In the genomic region with DNA sequence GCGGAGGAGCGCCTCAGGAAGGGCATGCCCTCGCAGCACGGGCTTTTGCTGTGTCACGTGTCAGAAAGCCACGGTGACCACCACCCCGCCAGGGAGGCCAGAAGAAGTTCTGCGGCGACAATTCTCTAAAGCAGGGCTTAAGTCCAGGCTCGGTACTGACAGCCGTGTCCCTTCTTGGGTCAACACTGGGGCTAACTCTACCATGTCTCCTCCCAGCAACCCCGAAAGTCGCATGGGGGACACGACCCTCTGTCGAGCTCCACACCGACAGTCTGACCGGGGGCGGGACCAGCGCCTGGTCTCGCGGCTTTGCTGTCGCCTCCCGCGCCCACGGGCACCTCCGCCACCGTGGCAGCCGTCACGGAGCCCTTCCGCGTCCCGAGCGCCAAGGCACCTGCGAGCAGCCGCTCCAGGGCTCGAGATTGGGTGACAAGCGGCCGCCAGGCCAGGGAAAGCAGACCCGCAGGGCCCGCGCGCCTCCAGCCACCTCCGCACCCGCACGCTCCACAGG, we compare ENCODE assay signal across 8 cellular contexts. TPM values are rescaled to one million over a fixed set of nuclear protein-coding genes. Genes with fewer than 3 reads are reported as not detected.
DNase-seq lines count a peak whose midpoint lies in the region; ATAC-seq and TF ChIP-seq lines count a peak whose summit lies in the region.

No MANE protein-coding gene starts in this region.

- H3K27me3 ChIP-seq in iPS-15b (ENCODE audit: control insufficient read depth, insufficient read depth, low read length) (peaks cover 14% of the 10 kb centered on the region), skeletal muscle tissue (ENCODE audit: control insufficient read depth in 3 of 3, insufficient read depth in 3 of 3, low read length in 3 of 3) (no peaks in the 10 kb centered on the region)

- TF ChIP-seq CTCF in AG09309 (IDR thresholded peaks at IDR 0.05; ENCODE audit: control insufficient read depth, insufficient read depth, low read depth, low read length, missing control alignments) (no peak), RWPE1 (conservative IDR thresholded peaks at IDR 0.05; ENCODE audit: low read depth) (no peak)

- H3K9me3 ChIP-seq in iPS-15b (ENCODE audit: control insufficient read depth, insufficient read depth, low read length) (no peaks in the 10 kb centered on the region), skeletal muscle tissue (ENCODE audit: control insufficient read depth in 3 of 3, low read length in 3 of 3) (no peaks in the 10 kb centered on the region)

- peak overlapping the region; percentile 26 for H3K9ac ChIP-seq in iPS-15b (ENCODE audit: low read depth, low read length)
- peak overlapping the region; percentile 77 to 95 (median 91) for H3K9ac ChIP-seq in skeletal muscle tissue (ENCODE audit: low read depth in 1 of 3, low read length in 3 of 3)

- H3K27ac ChIP-seq in RWPE1 (peak overlapping the region; percentile 99), skeletal muscle tissue (ENCODE audit: low read depth, low read length) (peak overlapping the region; percentile 83)

- ATAC-seq in GM18867 (IDR thresholded peaks at IDR 0.05; ENCODE audit: unreplicated experiment) (peak; percentile 30), HG03095 (IDR thresholded peaks at IDR 0.05; ENCODE audit: unreplicated experiment) (peak; percentile 18)

- DNase-seq in AG09309 (ENCODE audit: low read depth) = no peak
- DNase-seq in RWPE1 (ENCODE audit: low spot score) = peak; percentile 21
- peak; percentile 61 for DNase-seq in astrocyte of the hippocampus (ENCODE audit: low read depth, low spot score)
- DNase-seq in cortex of kidney (lab: John Stamatoyannopoulos, UW) = no peak

- CTCF ChIA-PET in RWPE1 (lab: Yijun Ruan, JAX) = no interaction called here

- H3K36me3 ChIP-seq in iPS-15b (ENCODE audit: control insufficient read depth, insufficient read depth, low read length) (no peaks in the 10 kb centered on the region), skeletal muscle tissue (ENCODE audit: control insufficient read depth in 3 of 3, insufficient read depth in 3 of 3, low read length in 3 of 3) (no peaks in the 10 kb centered on the region)

- peak overlapping the region; percentile 94 for H3K4me3 ChIP-seq in AG09309 (ENCODE audit: control insufficient read depth, low read depth, low read length)
- peak overlapping the region; percentile 84 for H3K4me3 ChIP-seq in iPS-15b (ENCODE audit: low read depth, low read length)
- H3K4me3 ChIP-seq in skeletal muscle tissue (ENCODE audit: low read length in 3 of 3) = peak overlapping the region; percentile 72 to 92 (median 89)

- H3K4me1 ChIP-seq in iPS-15b (ENCODE audit: control insufficient read depth, insufficient read depth, low read length) (peaks cover 25% of the 10 kb centered on the region), skeletal muscle tissue (ENCODE audit: control insufficient read depth in 3 of 3, insufficient read depth in 3 of 3, low read length in 3 of 3) (peaks cover 11 to 21% (median 16%) of the 10 kb centered on the region in 3 donors)

- POLR2A ChIA-PET in RWPE1 (lab: Yijun Ruan, JAX; ENCODE audit: low non-redundant PET) = interaction anchor here (0.8 kb wide), 1 partner anchor 8 kb away, joined by 3 read pairs; no protein-coding TSS in a partner anchor

RNA-seq across cellular contexts. Expression of gene NANP, which starts 0.5 kb away (rescaled TPM):
- 5.7 TPM for total RNA-seq in skeletal muscle tissue

RNA-seq across cellular contexts. Expression of gene NINL, which starts 37.9 kb away (rescaled TPM):
- total RNA-seq in skeletal muscle tissue = 5.7 TPM

Comparison
In these comparisons a context has a peak if more than half of its experiments do, and no peak if none do; other contexts are left out.
1. DNase-seq: peak in RWPE1 (single experiment) and astrocyte of the hippocampus (single experiment); none in AG09309 (single experiment) and cortex of kidney (single experiment).
2. Peak in every context shown above with its lines, with median percentiles within 50 percentile points of each other: H3K4me3 ChIP-seq.